14 cellular contexts compared by ENCODE assay signal in the genomic region with DNA sequence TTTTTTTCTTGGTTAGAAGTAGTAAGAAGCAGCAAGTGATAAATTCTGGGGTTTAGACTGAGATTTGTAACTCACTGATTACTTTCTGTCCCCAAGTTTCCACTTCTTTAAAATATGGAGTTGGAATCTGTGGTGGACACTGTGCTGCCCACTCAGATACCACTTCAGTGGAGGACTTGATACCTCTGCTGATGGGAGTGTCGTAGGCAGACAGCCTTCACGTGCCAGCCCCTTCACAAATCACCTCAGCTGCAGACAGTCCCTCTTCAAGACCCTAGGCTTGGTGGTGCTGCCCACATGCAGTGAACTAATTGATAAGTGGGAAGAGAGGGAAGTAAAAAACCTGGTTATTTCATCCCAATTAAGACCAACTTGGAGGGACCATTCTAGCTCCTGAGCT.
DNase-seq lines count a peak whose midpoint lies in the region; ATAC-seq and TF ChIP-seq lines count a peak whose summit lies in the region.
"Had no signal": no experiment of that assay in that cellular context is flagged by ENCODE, and none has a peak within 500 bp of the region (broad histone marks: within the 10 kb centered on the region; RNA-seq: fewer than 3 reads in every experiment).

No MANE protein-coding gene starts in this region.

- H3K4me2 ChIP-seq in osteoblast (ENCODE audit: insufficient read depth, low read length): no peak overlapping the region
- no peak overlapping the region for H3K4me2 ChIP-seq in smooth muscle cell
- H3K4me2 ChIP-seq: GM23338 had no signal

- no peak overlapping the region for H3K4me3 Mint-ChIP-seq in effector memory CD8-positive, alpha-beta T cell
- H3K4me3 Mint-ChIP-seq: CD4-positive, alpha-beta memory T cell; GM23338; H9 had no signal

- peaks cover 3 to 52% (median 32%) of the 10 kb centered on the region in 9 donors for H3K4me1 ChIP-seq in heart right ventricle
- peaks cover 17% of the 10 kb centered on the region for H3K4me1 ChIP-seq in osteoblast (ENCODE audit: insufficient read depth, low read length)
- H3K4me1 ChIP-seq in smooth muscle cell (ENCODE audit: low read depth): no peaks in the 10 kb centered on the region

- H3K27me3 Mint-ChIP-seq in effector memory CD8-positive, alpha-beta T cell: no peaks in the 10 kb centered on the region
- H3K27me3 Mint-ChIP-seq: CD4-positive, alpha-beta memory T cell had no signal

- no peak for TF ChIP-seq CTCF in heart right ventricle (IDR thresholded peaks at IDR 0.05)
- TF ChIP-seq CTCF in osteoblast (IDR thresholded peaks at IDR 0.05; ENCODE audit: extremely low read depth, low read depth, low read length): no peak
- no peak for TF ChIP-seq CTCF in smooth muscle cell (IDR thresholded peaks at IDR 0.05; ENCODE audit: borderline replicate concordance, insufficient read depth, poor library complexity, severe bottlenecking)

- H3F3A ChIP-seq in smooth muscle cell (ENCODE audit: low read depth): peaks cover 5% of the 10 kb centered on the region

- H2AFZ ChIP-seq in osteoblast (ENCODE audit: low read length): no peak overlapping the region
- H2AFZ ChIP-seq in smooth muscle cell (ENCODE audit: low read depth): no peak overlapping the region
- H2AFZ ChIP-seq: GM23338 had no signal

- H3K9ac ChIP-seq in smooth muscle cell (ENCODE audit: low read depth): no peak overlapping the region

- H4K20me1 ChIP-seq in osteoblast (ENCODE audit: insufficient read depth, low read length) (no peaks in the 10 kb centered on the region), smooth muscle cell (ENCODE audit: low read depth) (peaks cover 5% of the 10 kb centered on the region)

- H3K9me3 ChIP-seq in heart right ventricle (no peaks in the 10 kb centered on the region), osteoblast (ENCODE audit: low read depth, low read length) (no peaks in the 10 kb centered on the region), smooth muscle cell (replicated peaks; ENCODE audit: low read depth) (no peaks in the 10 kb centered on the region)
- H3K9me3 ChIP-seq: BE2C had no signal

- H3K27me3 ChIP-seq in heart right ventricle (no peaks in the 10 kb centered on the region), osteoblast (ENCODE audit: insufficient read depth, low read length) (no peaks in the 10 kb centered on the region), smooth muscle cell (ENCODE audit: low read depth) (no peaks in the 10 kb centered on the region)
- H3K27me3 ChIP-seq: BE2C had no signal

- intact Hi-C loops in heart right ventricle (cut with DNase I) (loop anchor here in 7 of 10 donors (5.0 to 10.0 kb wide), 5 partner anchors 136 to 286 kb away; a partner anchor contains a TSS), cardiac septum (cut with DNase I) (loop anchor here (5.0 to 10.0 kb wide), 2 partner anchors 139 to 286 kb away; a partner anchor contains a TSS), left cardiac atrium (cut with DNase I) (loop anchor here in 1 of 2 donors (10.0 kb wide), 2 partner anchors 136 to 186 kb away; a partner anchor contains a TSS)

- no peak overlapping the region for H3K27ac Mint-ChIP-seq in effector memory CD8-positive, alpha-beta T cell
- H3K27ac Mint-ChIP-seq: GM23338, H9 had no signal

- H3K27ac ChIP-seq in heart right ventricle: peak overlapping the region in 2 of 10 donors; percentile 4 to 21
- peak overlapping the region; percentile 14 for H3K27ac ChIP-seq in osteoblast (ENCODE audit: low read depth, low read length)
- H3K27ac ChIP-seq in smooth muscle cell (ENCODE audit: low read depth): no peak overlapping the region
- H3K27ac ChIP-seq: C4-2B had no signal

- no peak overlapping the region for H3K4me3 ChIP-seq in heart right ventricle
- H3K4me3 ChIP-seq in osteoblast (ENCODE audit: insufficient read depth, low read length): no peak overlapping the region
- no peak overlapping the region for H3K4me3 ChIP-seq in smooth muscle cell
- H3K4me3 ChIP-seq: GM23338 had no signal

- DNase-seq in heart right ventricle (no peak), cardiac septum (ENCODE audit: low spot score) (no peak), left cardiac atrium (no peak), osteoblast (ENCODE audit: insufficient read length, low spot score, missing footprints) (no peak), smooth muscle cell (lab: John Stamatoyannopoulos, UW; ENCODE audit: unreplicated experiment) (no peak)
- no peak for DNase-seq in effector memory CD8-positive, alpha-beta T cell
- DNase-seq: BE2C; CD4-positive, alpha-beta memory T cell; DMS79 treated with DMSO at 0.1 percent for 48 hours; EL; H9 had no signal

- WGBS in heart right ventricle, 2 donors: 52 to 67% methylated on average over 2 of the region's 2 CpGs
- WGBS in smooth muscle cell (ENCODE audit: low lambda C conversion rate): 72% methylated on average over 2 of the region's 2 CpGs

- H3K9me3 Mint-ChIP-seq in effector memory CD8-positive, alpha-beta T cell: no peaks in the 10 kb centered on the region
- H3K9me3 Mint-ChIP-seq: CD4-positive, alpha-beta memory T cell; GM23338; H9 had no signal

- H3K4me1 Mint-ChIP-seq in effector memory CD8-positive, alpha-beta T cell (ENCODE audit: low read depth in 2 of 2): no peaks in the 10 kb centered on the region
- H3K4me1 Mint-ChIP-seq: CD4-positive, alpha-beta memory T cell; GM23338; H9 had no signal

- ATAC-seq in heart right ventricle: peak in 6 of 8 donors; percentile 6 to 73 (median 36)
- peak; percentile 28 to 45 for ATAC-seq in left cardiac atrium
- ATAC-seq in HG02642 (IDR thresholded peaks at IDR 0.05; ENCODE audit: poor library complexity, unreplicated experiment): no peak
- no peak for ATAC-seq in effector memory CD8-positive, alpha-beta T cell (replicated peaks)
- ATAC-seq: GM23338 had no signal

- H3K36me3 ChIP-seq in heart right ventricle (peaks cover 0 to 61% (median 18%) of the 10 kb centered on the region in 9 donors), osteoblast (ENCODE audit: insufficient read depth, low read length) (peaks cover 44% of the 10 kb centered on the region), smooth muscle cell (ENCODE audit: low read depth) (peaks cover 10% of the 10 kb centered on the region)

- no peaks in the 10 kb centered on the region for H3K36me3 Mint-ChIP-seq in effector memory CD8-positive, alpha-beta T cell (ENCODE audit: insufficient read depth)

- H3K79me2 ChIP-seq in osteoblast (ENCODE audit: insufficient read depth, low read length): peaks cover 44% of the 10 kb centered on the region
- H3K79me2 ChIP-seq in smooth muscle cell (ENCODE audit: low read depth): peaks cover 19% of the 10 kb centered on the region

Comparison
In these comparisons a context has a peak if more than half of its experiments do, and no peak if none do; other contexts are left out.
1. ATAC-seq: peak in heart right ventricle (6 of 8) and left cardiac atrium (2 of 2); none in HG02642 (single experiment) and effector memory CD8-positive, alpha-beta T cell (single experiment).